In genomic region chr6:31737315-31738047, GRCh38 we compare ENCODE assay signal across 9 cellular contexts. TPM values are rescaled to one million over a fixed set of nuclear protein-coding genes. Genes with fewer than 3 reads are reported as not detected.
DNase-seq lines count a peak whose midpoint lies in the region; ATAC-seq lines count a peak whose summit lies in the region.
"Had no signal": no experiment of that assay in that cellular context is flagged by ENCODE, and none has a peak within 500 bp of the region (broad histone marks: within the 10 kb centered on the region; RNA-seq: fewer than 3 reads in every experiment).

No MANE protein-coding gene starts in this region.

- peak overlapping the region; percentile 92 for H3K27ac Mint-ChIP-seq in central memory CD8-positive, alpha-beta T cell (ENCODE audit: low read depth)
- peak overlapping the region; percentile 43 to 97 (median 86) for H3K27ac Mint-ChIP-seq in naive thymus-derived CD8-positive, alpha-beta T cell

- no peaks in the 10 kb centered on the region for H3K9me3 Mint-ChIP-seq in central memory CD8-positive, alpha-beta T cell
- no peaks in the 10 kb centered on the region for H3K9me3 Mint-ChIP-seq in naive thymus-derived CD8-positive, alpha-beta T cell

- peaks cover 50% of the 10 kb centered on the region for H3K36me3 Mint-ChIP-seq in central memory CD8-positive, alpha-beta T cell (ENCODE audit: insufficient read depth)
- peaks cover 0 to 13% (median 1%) of the 10 kb centered on the region in 3 donors for H3K36me3 Mint-ChIP-seq in naive thymus-derived CD8-positive, alpha-beta T cell

- POLR2A ChIA-PET in naive thymus-derived CD8-positive, alpha-beta T cell (lab: Charles Lee), result interaction anchor here (0.5 to 3.9 kb wide), 18 partner anchors 9 to 468 kb away, joined by 3 to 24 read pairs (median 4); partner anchors contain the start of genes ABHD16A, DDAH2, LSM2 and VARS1

- ATAC-seq in central memory CD8-positive, alpha-beta T cell (replicated peaks; ENCODE audit: extremely low read depth, poor library complexity, severe bottlenecking), result no peak
- no peak for ATAC-seq in naive thymus-derived CD8-positive, alpha-beta T cell
- no peak for ATAC-seq in GM21737 (IDR thresholded peaks at IDR 0.05; ENCODE audit: unreplicated experiment)

- DNase-seq in NCI-H526 (lab: John Stamatoyannopoulos, UW) (peak; percentile 53 to 66), NCI-H526 treated with DMSO at 0.1 percent for 48 hours (lab: John Stamatoyannopoulos, UW) (no peak), NOMO-1 (lab: John Stamatoyannopoulos, UW; ENCODE audit: unreplicated experiment in 2 of 2) (peak; percentile 81 to 85), H4 (ENCODE audit: low spot score) (no peak), kidney glomerular epithelial cell (lab: John Stamatoyannopoulos, UW) (no peak)
- DNase-seq in central memory CD8-positive, alpha-beta T cell (ENCODE audit: low spot score in 2 of 2), result no peak
- no peak for DNase-seq in naive thymus-derived CD8-positive, alpha-beta T cell

- H3K4me3 Mint-ChIP-seq in central memory CD8-positive, alpha-beta T cell, result peak overlapping the region; percentile 96
- peak overlapping the region; percentile 89 to 99 (median 98) for H3K4me3 Mint-ChIP-seq in naive thymus-derived CD8-positive, alpha-beta T cell

- H3K27me3 Mint-ChIP-seq in central memory CD8-positive, alpha-beta T cell, result no peaks in the 10 kb centered on the region
- H3K27me3 Mint-ChIP-seq in naive thymus-derived CD8-positive, alpha-beta T cell, result no peaks in the 10 kb centered on the region

- peaks cover 78% of the 10 kb centered on the region for H3K4me1 Mint-ChIP-seq in central memory CD8-positive, alpha-beta T cell
- H3K4me1 Mint-ChIP-seq in naive thymus-derived CD8-positive, alpha-beta T cell, result peaks cover 53 to 81% (median 76%) of the 10 kb centered on the region in 4 donors

RNA-seq across cellular contexts. Expression of gene CLIC1, which starts 1.2 kb away (rescaled TPM):
- total RNA-seq in naive thymus-derived CD8-positive, alpha-beta T cell, result 10 to 100 TPM; 23.7 to 27.1 TPM
- polyA plus RNA-seq in naive thymus-derived CD8-positive, alpha-beta T cell, result 100 to 1,000 TPM in 2 of 3 donors, 10 to 100 TPM in 1; 95.1 to 345 (median 114) TPM
- total RNA-seq in H4 (2014; rRNA removed; shearing (Covaris generic)), result 710 and 730 TPM in 2 replicates

RNA-seq across cellular contexts. Expression of gene MSH5, which starts 2.3 kb away (rescaled TPM):
- total RNA-seq in naive thymus-derived CD8-positive, alpha-beta T cell, result 1 to 10 TPM; 7.2 to 8.3 TPM
- 1 to 10 TPM in 2 of 3 donors, under 1 TPM in 1; 0.61 to 1.1 (median 1.1) TPM for polyA plus RNA-seq in naive thymus-derived CD8-positive, alpha-beta T cell
- total RNA-seq in H4 (2014; rRNA removed; shearing (Covaris generic)), result 5.3 and 10.8 TPM in 2 replicates

RNA-seq across cellular contexts. Expression of gene DDAH2, which starts 8.4 kb away (rescaled TPM):
- total RNA-seq in naive thymus-derived CD8-positive, alpha-beta T cell, result 1 to 10 TPM; 3.1 to 5.1 TPM
- 10 to 100 TPM in 2 of 3 donors, 1 to 10 TPM in 1; 8.0 to 14.7 (median 10.3) TPM for polyA plus RNA-seq in naive thymus-derived CD8-positive, alpha-beta T cell
- total RNA-seq in H4 (2014; rRNA removed; shearing (Covaris generic)), result 75.2 and 101 TPM in 2 replicates

RNA-seq across cellular contexts. Expression of gene MPIG6B, which starts 14.3 kb away (rescaled TPM):
- 1 to 10 TPM; 1.4 to 1.9 TPM for total RNA-seq in naive thymus-derived CD8-positive, alpha-beta T cell
- polyA plus RNA-seq in naive thymus-derived CD8-positive, alpha-beta T cell, result 1 to 10 TPM; 1.2 to 4.9 (median 1.3) TPM
- not detected in 2 replicates for total RNA-seq in H4 (2014; rRNA removed; shearing (Covaris generic))
- polyA plus RNA-seq: BJ had no signal

RNA-seq across cellular contexts. Expression of gene LY6G6C, which starts 15.9 kb away (rescaled TPM):
- total RNA-seq in naive thymus-derived CD8-positive, alpha-beta T cell, result not detected
- polyA plus RNA-seq in naive thymus-derived CD8-positive, alpha-beta T cell, result not detected
- not detected in 2 replicates for total RNA-seq in H4 (2014; rRNA removed; shearing (Covaris generic))
- polyA plus RNA-seq: BJ had no signal

Comparison
In these comparisons a context has a peak if more than half of its experiments do, and no peak if none do; other contexts are left out.
1. DNase-seq: peak in NCI-H526 (2 of 2) and NOMO-1 (2 of 2); none in NCI-H526 treated with DMSO at 0.1 percent for 48 hours (single experiment), central memory CD8-positive, alpha-beta T cell (0 of 2), naive thymus-derived CD8-positive, alpha-beta T cell (0 of 10), H4 (single experiment) and kidney glomerular epithelial cell (single experiment).
2. RNA of gene CLIC1, which starts 1.2 kb away (total RNA-seq): 710 to 730 TPM in H4; 23.7 to 27.1 TPM in naive thymus-derived CD8-positive, alpha-beta T cell; every median in the first group is over 10 times any median in the second.
3. RNA of gene DDAH2, which starts 8.4 kb away (total RNA-seq): 75.2 to 101 TPM in H4; 3.1 to 5.1 TPM in naive thymus-derived CD8-positive, alpha-beta T cell; every median in the first group is over 10 times any median in the second.